Comparison of ENCODE assay signal across 11 cellular contexts in the genomic region with DNA sequence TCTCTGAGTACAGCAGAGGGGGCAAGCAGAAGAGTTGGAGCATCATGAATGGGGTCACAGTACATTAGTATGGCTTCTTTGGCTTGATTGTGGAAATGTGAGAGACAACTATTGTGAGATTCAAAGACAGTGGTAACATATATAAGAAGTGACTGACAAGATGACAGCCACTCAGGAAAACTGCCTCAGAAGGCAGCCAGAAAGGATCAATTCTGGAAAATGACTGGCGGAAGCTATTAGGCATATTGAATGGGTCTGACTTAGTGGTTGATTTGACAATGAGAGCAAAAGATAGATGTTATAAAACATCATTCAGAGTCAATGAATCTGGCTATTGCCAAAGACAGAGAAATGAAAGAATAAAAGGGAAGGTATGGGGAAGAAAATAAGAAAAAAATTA.
"Had no signal": no experiment of that assay in that cellular context is flagged by ENCODE, and none has a peak within 500 bp of the region (broad histone marks: within the 10 kb centered on the region; RNA-seq: fewer than 3 reads in every experiment).

No MANE protein-coding gene starts in this region.

- ATAC-seq: GM23338, HCT116 had no signal

- H3K27ac Mint-ChIP-seq: GM23338, H9, HFFc6 had no signal

- DNase-seq: GM23248, GOT3, H7, H9, HCEC 1CT, HFFc6 had no signal

- H3K36me3 ChIP-seq: HAP-1 had no signal

- H3K4me3 ChIP-seq: GM23248, GM23338, HAP-1 had no signal

- H3K9me3 ChIP-seq: HAP-1 had no signal

- H3K4me2 ChIP-seq: GM23338 had no signal

- H3K4me1 Mint-ChIP-seq: GM23338 had no signal

- FAIRE-seq: H1, H54 had no signal

- H2AFZ ChIP-seq: GM23248, GM23338 had no signal

- H3K27ac ChIP-seq: GM23248 had no signal

- H3K4me3 Mint-ChIP-seq: GM23338, H9, HFFc6 had no signal

- H3K9ac ChIP-seq: GM23248 had no signal

- H3K9me3 Mint-ChIP-seq: GM23338, HFFc6 had no signal
